In genomic region chr2:96052632-96053031, GRCh38 we compare ENCODE assay signal across 8 cellular contexts. TPM values are rescaled to one million over a fixed set of nuclear protein-coding genes. Genes with fewer than 3 reads are reported as not detected.
DNase-seq lines count a peak whose midpoint lies in the region; ATAC-seq, FAIRE-seq and TF ChIP-seq lines count a peak whose summit lies in the region.
"Not testable (repeated sequence)": the region's sequence is repeated elsewhere in the genome, so short reads cannot be mapped to it uniquely, and the experiment has no call there.
"Had no signal": no experiment of that assay in that cellular context is flagged by ENCODE, and none has a peak within 500 bp of the region (broad histone marks: within the 10 kb centered on the region; RNA-seq: fewer than 3 reads in every experiment).

No MANE protein-coding gene starts in this region.

- peak; percentile 58 for FAIRE-seq in H54 (lab: Jason Lieb, UNC)

- H3K9me3 Mint-ChIP-seq in activated CD4-positive, alpha-beta T cell treated with anti-CD3 and anti-CD28 coated beads, Interleukin-2, amount 10 ng/mL, durations not matched to agents 24 days and 14 days; activated T-cell treated with anti-CD3 and anti-CD28 coated beads, Interleukin-2, amount 50 U/mL, for 72 hours: not testable (repeated sequence)

- not testable (repeated sequence) for TF ChIP-seq POLR2A in H54 (IDR thresholded peaks at IDR 0.05; ENCODE audit: low read depth, low read length)

- not testable (repeated sequence) for DNase-seq in H54 (ENCODE audit: insufficient read length, low spot score); activated T-cell treated with anti-CD3 and anti-CD28 coated beads, Interleukin-2, amount 50 U/mL, for 72 hours; sciatic nerve (ENCODE audit: low spot score)
- peak; percentile 45 for DNase-seq in activated CD4-positive, alpha-beta T cell treated with anti-CD3 and anti-CD28 coated beads, Interleukin-2, amount 10 ng/mL, durations not matched to agents 24 days and 14 days
- DNase-seq in cardiac septum (ENCODE audit: low spot score), result peak; percentile 17

- H3K4me3 Mint-ChIP-seq in activated CD4-positive, alpha-beta T cell treated with anti-CD3 and anti-CD28 coated beads, Interleukin-2, amount 10 ng/mL, durations not matched to agents 24 days and 14 days; activated T-cell treated with anti-CD3 and anti-CD28 coated beads, Interleukin-2, amount 50 U/mL, for 72 hours: not testable (repeated sequence)

- intact Hi-C loops in activated CD4-positive, alpha-beta T cell treated with anti-CD3 and anti-CD28 coated beads, Interleukin-2, amount 10 ng/mL, durations not matched to agents 24 days and 14 days (cut with micrococcal nuclease); cardiac septum (cut with DNase I); sciatic nerve (cut with DNase I): not testable (repeated sequence)

- not testable (repeated sequence) for H3K4me1 Mint-ChIP-seq in activated CD4-positive, alpha-beta T cell treated with anti-CD3 and anti-CD28 coated beads, Interleukin-2, amount 10 ng/mL, durations not matched to agents 24 days and 14 days; activated T-cell treated with anti-CD3 and anti-CD28 coated beads, Interleukin-2, amount 50 U/mL, for 72 hours (ENCODE audit: low read depth)

- not testable (repeated sequence) for H3K27me3 Mint-ChIP-seq in activated CD4-positive, alpha-beta T cell treated with anti-CD3 and anti-CD28 coated beads, Interleukin-2, amount 10 ng/mL, durations not matched to agents 24 days and 14 days; activated T-cell treated with anti-CD3 and anti-CD28 coated beads, Interleukin-2, amount 50 U/mL, for 72 hours (ENCODE audit: low read depth)

- peak; percentile 32 to 53 for ATAC-seq in activated T-cell treated with anti-CD3 and anti-CD28 coated beads, Interleukin-2, amount 50 U/mL, for 72 hours (replicated peaks in 1 of 2)
- peak; percentile 6 for ATAC-seq in sciatic nerve

- H3K27ac Mint-ChIP-seq in activated CD4-positive, alpha-beta T cell treated with anti-CD3 and anti-CD28 coated beads, Interleukin-2, amount 10 ng/mL, durations not matched to agents 24 days and 14 days; activated T-cell treated with anti-CD3 and anti-CD28 coated beads, Interleukin-2, amount 50 U/mL, for 72 hours: not testable (repeated sequence)

- not testable (repeated sequence) for H3K36me3 Mint-ChIP-seq in activated CD4-positive, alpha-beta T cell treated with anti-CD3 and anti-CD28 coated beads, Interleukin-2, amount 10 ng/mL, durations not matched to agents 24 days and 14 days (ENCODE audit: low read depth); activated T-cell treated with anti-CD3 and anti-CD28 coated beads, Interleukin-2, amount 50 U/mL, for 72 hours (ENCODE audit: insufficient read depth in 2 of 2)

RNA-seq across cellular contexts. Expression of gene GPAT2, which starts 17.9 kb away (rescaled TPM):
- total RNA-seq in activated CD4-positive, alpha-beta T cell treated with anti-CD3 and anti-CD28 coated beads, Interleukin-2, amount 10 ng/mL, durations not matched to agents 24 days and 14 days, result 20.4 and 22.6 TPM in 2 replicates
- 10 to 100 TPM; 11.1 to 12.4 TPM for total RNA-seq in activated T-cell treated with anti-CD3 and anti-CD28 coated beads, Interleukin-2, amount 50 U/mL, for 72 hours
- total RNA-seq in cardiac septum, result 6.6 TPM
- 11.1 TPM for total RNA-seq in sciatic nerve
- total RNA-seq: A673, Daoy, G401 had no signal
